ENCODE assay signal across 11 cellular contexts in the genomic region with DNA sequence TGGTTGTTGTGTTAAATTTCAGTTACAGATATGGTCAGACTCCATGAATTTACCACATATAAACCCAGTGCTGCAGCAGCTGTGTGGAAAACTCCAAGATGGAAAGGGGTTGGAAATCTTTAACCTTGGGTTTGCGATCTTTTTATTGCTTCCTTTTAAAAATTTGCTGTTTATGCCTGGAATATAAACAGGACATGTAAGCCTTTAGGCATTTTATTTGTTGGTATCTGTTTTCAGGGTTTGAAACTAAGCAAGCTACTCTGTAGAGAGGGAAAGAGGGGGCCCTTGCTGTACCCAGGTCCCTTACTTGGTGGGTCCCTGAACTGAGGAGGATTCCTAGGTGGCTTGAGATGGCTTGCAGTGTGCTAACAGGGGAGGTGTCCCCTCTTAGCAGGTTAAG. TPM values are rescaled to one million over a fixed set of nuclear protein-coding genes. Genes with fewer than 3 reads are reported as not detected.
DNase-seq lines count a peak whose midpoint lies in the region; ATAC-seq and TF ChIP-seq lines count a peak whose summit lies in the region.
"Had no signal": no experiment of that assay in that cellular context is flagged by ENCODE, and none has a peak within 500 bp of the region (broad histone marks: within the 10 kb centered on the region; RNA-seq: fewer than 3 reads in every experiment).

No MANE protein-coding gene starts in this region.

- no peaks in the 10 kb centered on the region for H4K20me1 ChIP-seq in OCI-LY3 (ENCODE audit: insufficient read depth, low read length)

- H3K27ac ChIP-seq in ACC112 (ENCODE audit: low read depth, low read length) (peak overlapping the region; percentile 71), OCI-LY3 (ENCODE audit: low read length) (peak overlapping the region; percentile 90), parathyroid adenoma (peak overlapping the region; percentile 59)

- no peaks in the 10 kb centered on the region for H3K27me3 Mint-ChIP-seq in activated naive CD4-positive, alpha-beta T cell treated with anti-CD3 and anti-CD28 coated beads for 36 hours (ENCODE audit: low read depth)

- CTCF ChIA-PET in activated naive CD4-positive, alpha-beta T cell treated with anti-CD3 and anti-CD28 coated beads for 36 hours (lab: Charles Lee): interaction anchor here (0.6 to 1.2 kb wide), 3 partner anchors 15 to 60 kb away, joined by 3 to 4 read pairs (median 4); no protein-coding TSS in a partner anchor

- H3K4me2 ChIP-seq in OCI-LY3 (ENCODE audit: low read length) (peak overlapping the region; percentile 96), parathyroid adenoma (ENCODE audit: low read length) (peak overlapping the region; percentile 9)

- no peaks in the 10 kb centered on the region for H3K4me1 Mint-ChIP-seq in activated naive CD4-positive, alpha-beta T cell treated with anti-CD3 and anti-CD28 coated beads for 36 hours (ENCODE audit: low read depth)

- H3K36me3 ChIP-seq in ACC112 (ENCODE audit: insufficient read depth, low read length) (no peaks in the 10 kb centered on the region), OCI-LY3 (replicated peaks; ENCODE audit: low read depth, low read length) (peaks cover 43% of the 10 kb centered on the region), parathyroid adenoma (ENCODE audit: control insufficient read depth, insufficient read depth, low read length) (no peaks in the 10 kb centered on the region)
- H3K36me3 ChIP-seq: BE2C had no signal

- H3K36me3 Mint-ChIP-seq in activated naive CD4-positive, alpha-beta T cell treated with anti-CD3 and anti-CD28 coated beads for 36 hours (ENCODE audit: low read depth): no peaks in the 10 kb centered on the region

- no peaks in the 10 kb centered on the region for H3K27me3 ChIP-seq in ACC112 (ENCODE audit: insufficient read depth, low read length)
- no peaks in the 10 kb centered on the region for H3K27me3 ChIP-seq in OCI-LY3 (ENCODE audit: low read depth, low read length)
- H3K27me3 ChIP-seq in parathyroid adenoma (ENCODE audit: control insufficient read depth, insufficient read depth, low read length): no peaks in the 10 kb centered on the region
- H3K27me3 ChIP-seq: BE2C had no signal

- H3K4me3 ChIP-seq in ACC112 (ENCODE audit: low read depth, low read length) (peak overlapping the region; percentile 79), OCI-LY3 (ENCODE audit: low read length) (peak overlapping the region; percentile 80), fibroblast of pulmonary artery (replicated peaks; ENCODE audit: low read depth, low read length) (peak overlapping the region; percentile 61), parathyroid adenoma (ENCODE audit: low read depth, low read length) (no peak overlapping the region)

- no peak overlapping the region for H3K4me3 Mint-ChIP-seq in activated naive CD4-positive, alpha-beta T cell treated with anti-CD3 and anti-CD28 coated beads for 36 hours

- TF ChIP-seq CTCF in OCI-LY3 (IDR thresholded peaks at IDR 0.05; ENCODE audit: low read depth, low read length) (no peak), fibroblast of pulmonary artery (IDR thresholded peaks at IDR 0.05; ENCODE audit: low read length, missing control alignments) (no peak), parathyroid adenoma (IDR thresholded peaks at IDR 0.05) (no peak)

- DNase-seq in fibroblast of pulmonary artery (ENCODE audit: low read depth) (no peak), T-helper 9 cell (no peak)
- DNase-seq in activated naive CD4-positive, alpha-beta T cell treated with anti-CD3 and anti-CD28 coated beads for 36 hours: no peak
- DNase-seq: activated T-cell treated with anti-CD3 and anti-CD28 coated beads, Interleukin-2, amount 50 U/mL, for 48 hours; BE2C; effector memory CD4-positive, alpha-beta T cell had no signal

- peaks cover 25% of the 10 kb centered on the region for H3K79me2 ChIP-seq in ACC112 (ENCODE audit: control insufficient read depth, insufficient read depth, low read length, unreplicated experiment)
- H3K79me2 ChIP-seq in OCI-LY3 (ENCODE audit: low read length): peaks cover 87% of the 10 kb centered on the region
- H3K79me2 ChIP-seq in parathyroid adenoma: peaks cover 63% of the 10 kb centered on the region

- H3K9me3 ChIP-seq in OCI-LY3 (ENCODE audit: insufficient read depth, low read length) (no peaks in the 10 kb centered on the region), parathyroid adenoma (ENCODE audit: control insufficient read depth, low read length) (no peaks in the 10 kb centered on the region)
- H3K9me3 ChIP-seq: BE2C had no signal

- intact Hi-C loops in activated naive CD4-positive, alpha-beta T cell treated with anti-CD3 and anti-CD28 coated beads for 36 hours (cut with micrococcal nuclease): no loop called here

- no peak overlapping the region for H3K27ac Mint-ChIP-seq in activated naive CD4-positive, alpha-beta T cell treated with anti-CD3 and anti-CD28 coated beads for 36 hours

- peak overlapping the region; percentile 98 for H3K9ac ChIP-seq in OCI-LY3 (ENCODE audit: low read length)
- H3K9ac ChIP-seq in parathyroid adenoma: no peak overlapping the region

- H2AFZ ChIP-seq in ACC112 (ENCODE audit: low read length, unreplicated experiment) (no peak overlapping the region), OCI-LY3 (ENCODE audit: low read depth, low read length) (no peak overlapping the region), parathyroid adenoma (no peak overlapping the region)

- H3K9me3 Mint-ChIP-seq in activated naive CD4-positive, alpha-beta T cell treated with anti-CD3 and anti-CD28 coated beads for 36 hours: no peaks in the 10 kb centered on the region

- no peak for ATAC-seq in GM18873 (IDR thresholded peaks at IDR 0.05; ENCODE audit: low FRiP score, unreplicated experiment)
- ATAC-seq in GM19324 (IDR thresholded peaks at IDR 0.05; ENCODE audit: low FRiP score, unreplicated experiment): no peak

- peaks cover 42% of the 10 kb centered on the region for H3K4me1 ChIP-seq in ACC112 (ENCODE audit: control insufficient read depth, insufficient read depth, low read length, unreplicated experiment)
- peaks cover 74% of the 10 kb centered on the region for H3K4me1 ChIP-seq in OCI-LY3 (ENCODE audit: low read length)
- H3K4me1 ChIP-seq in parathyroid adenoma: peaks cover 15% of the 10 kb centered on the region
- H3K4me1 ChIP-seq: BE2C had no signal

RNA-seq across cellular contexts. Expression of a gene that starts 0.8 kb away (rescaled TPM):
- 1 to 10 TPM; 4.6 to 4.7 TPM for total RNA-seq in activated naive CD4-positive, alpha-beta T cell treated with anti-CD3 and anti-CD28 coated beads for 36 hours
